Comparison of ENCODE assay signal across 8 cellular contexts in genomic region chr17:81018044-81018802, GRCh38. TPM values are rescaled to one million over a fixed set of nuclear protein-coding genes. Genes with fewer than 3 reads are reported as not detected.
DNase-seq lines count a peak whose midpoint lies in the region; ATAC-seq and TF ChIP-seq lines count a peak whose summit lies in the region.

No MANE protein-coding gene starts in this region.

- no peak for TF ChIP-seq POLR2A in stomach (IDR thresholded peaks at IDR 0.05)

- no peaks in the 10 kb centered on the region for H3K27me3 Mint-ChIP-seq in activated CD4-positive, alpha-beta T cell treated with anti-CD3 and anti-CD28 coated beads for 36 hours
- H3K27me3 Mint-ChIP-seq in brain, result no peaks in the 10 kb centered on the region

- H3K4me3 ChIP-seq in stomach, result peak overlapping the region; percentile 26 to 38 (median 33)

- ATAC-seq in activated CD4-positive, alpha-beta T cell treated with anti-CD3 and anti-CD28 coated beads for 36 hours, result peak; percentile 84
- ATAC-seq in left colon (peak; percentile 74), GM19023 (IDR thresholded peaks at IDR 0.05; ENCODE audit: unreplicated experiment) (no peak), HG03196 (IDR thresholded peaks at IDR 0.05; ENCODE audit: unreplicated experiment) (no peak)

- no peaks in the 10 kb centered on the region for H3K36me3 Mint-ChIP-seq in activated CD4-positive, alpha-beta T cell treated with anti-CD3 and anti-CD28 coated beads for 36 hours (ENCODE audit: low read depth)
- H3K36me3 Mint-ChIP-seq in brain, result peaks cover 25% of the 10 kb centered on the region

- peaks cover 8 to 43% (median 38%) of the 10 kb centered on the region in 4 donors for H3K4me1 ChIP-seq in stomach

- H3K27me3 ChIP-seq in stomach, result no peaks in the 10 kb centered on the region

- peaks cover 17% of the 10 kb centered on the region for H3K4me1 Mint-ChIP-seq in activated CD4-positive, alpha-beta T cell treated with anti-CD3 and anti-CD28 coated beads for 36 hours
- peaks cover 58% of the 10 kb centered on the region for H3K4me1 Mint-ChIP-seq in brain

- POLR2A ChIA-PET in activated CD4-positive, alpha-beta T cell treated with anti-CD3 and anti-CD28 coated beads for 36 hours (lab: Charles Lee), result interaction anchor here (0.6 to 0.8 kb wide), 2 partner anchors 30 to 153 kb away, joined by 3 to 6 read pairs; no protein-coding TSS in a partner anchor

- TF ChIP-seq CTCF in brain (conservative IDR thresholded peaks at IDR 0.05) (no peak), stomach (IDR thresholded peaks at IDR 0.05) (no peak)

- H3K9me3 Mint-ChIP-seq in activated CD4-positive, alpha-beta T cell treated with anti-CD3 and anti-CD28 coated beads for 36 hours (ENCODE audit: low read depth), result peaks cover 5% of the 10 kb centered on the region
- peaks cover 13 to 16% (median 13%) of the 10 kb centered on the region in 5 experiments for H3K9me3 Mint-ChIP-seq in brain

- peak overlapping the region; percentile 70 to 83 (median 77) for H3K27ac ChIP-seq in stomach

- DNase-seq in activated CD4-positive, alpha-beta T cell treated with anti-CD3 and anti-CD28 coated beads for 36 hours, result peak; percentile 54
- DNase-seq in activated CD4-positive, alpha-beta T cell treated with anti-CD3 and anti-CD28 coated beads, Interleukin-2, amount 50 U/mL, for 4 hours, result no peak
- DNase-seq in NOMO-1 (lab: John Stamatoyannopoulos, UW; ENCODE audit: unreplicated experiment in 2 of 2) (peak; percentile 58 to 67), left colon (peak in 1 of 2 donors; percentile 47), stomach (no peak)

- CTCF ChIA-PET in activated CD4-positive, alpha-beta T cell treated with anti-CD3 and anti-CD28 coated beads for 36 hours (lab: Charles Lee), result interaction anchor here (0.7 to 1.1 kb wide), 7 partner anchors 9 to 872 kb away, joined by 3 to 4 read pairs (median 3); no protein-coding TSS in a partner anchor

- no peaks in the 10 kb centered on the region for H3K9me3 ChIP-seq in stomach

- H3K4me3 Mint-ChIP-seq in activated CD4-positive, alpha-beta T cell treated with anti-CD3 and anti-CD28 coated beads for 36 hours, result peak overlapping the region; percentile 64
- H3K4me3 Mint-ChIP-seq in brain, result peak overlapping the region; percentile 30 to 80 (median 67)

- no peaks in the 10 kb centered on the region for H3K36me3 ChIP-seq in stomach

- intact Hi-C loops in activated CD4-positive, alpha-beta T cell treated with anti-CD3 and anti-CD28 coated beads for 36 hours (cut with DNase I, micrococcal nuclease), result no loop called here
- intact Hi-C loops in left colon (cut with DNase I, micrococcal nuclease), result no loop called here
- intact Hi-C loops in stomach (cut with DNase I; ENCODE audit: low total_unique reads), result no loop called here

- 13 to 22% (median 17%) methylated on average over 29 of the region's 29 CpGs for WGBS in stomach, 5 donors

- TF ChIP-seq EP300 in stomach (IDR thresholded peaks at IDR 0.05), result no peak

- peak overlapping the region; percentile 87 for H3K27ac Mint-ChIP-seq in activated CD4-positive, alpha-beta T cell treated with anti-CD3 and anti-CD28 coated beads for 36 hours
- H3K27ac Mint-ChIP-seq in brain, result peak overlapping the region; percentile 51 to 97 (median 96)

RNA-seq across cellular contexts. Expression of gene BAIAP2, which starts 16.7 kb away (rescaled TPM):
- 1 to 10 TPM; 4.6 to 5.0 TPM for total RNA-seq in activated CD4-positive, alpha-beta T cell treated with anti-CD3 and anti-CD28 coated beads for 36 hours
- polyA plus RNA-seq in brain (ENCODE audit: insufficient read depth, low read depth, low replicate concordance) (87.8 TPM), stomach (10 to 100 TPM; 37.5 to 66.1 (median 46.6) TPM)
- total RNA-seq in left colon (10 to 100 TPM; 20.8 to 22.7 TPM), stomach (100 to 1,000 TPM in 2 of 5 donors, 10 to 100 TPM in 3; 21.1 to 263 (median 96.9) TPM)

RNA-seq across cellular contexts. Expression of gene CHMP6, which starts 26.6 kb away (rescaled TPM):
- 10 to 100 TPM; 15.9 to 19.4 TPM for total RNA-seq in activated CD4-positive, alpha-beta T cell treated with anti-CD3 and anti-CD28 coated beads for 36 hours
- polyA plus RNA-seq in brain (ENCODE audit: insufficient read depth, low read depth, low replicate concordance) (35.2 TPM), stomach (10 to 100 TPM; 23.6 to 30.5 (median 25.4) TPM)
- total RNA-seq in left colon (10 to 100 TPM; 37.2 to 39.5 TPM), stomach (100 to 1,000 TPM in 1 of 5 donors, 10 to 100 TPM in 3, 1 to 10 TPM in 1; 5.4 to 117 (median 12.9) TPM)

Comparison
In these comparisons a context has a peak if more than half of its experiments do, and no peak if none do; other contexts are left out.
1. DNase-seq: peak in activated CD4-positive, alpha-beta T cell treated with anti-CD3 and anti-CD28 coated beads for 36 hours (single experiment) and NOMO-1 (2 of 2); none in activated CD4-positive, alpha-beta T cell treated with anti-CD3 and anti-CD28 coated beads, Interleukin-2, amount 50 U/mL, for 4 hours (0 of 2) and stomach (single experiment).
2. ATAC-seq: peak in activated CD4-positive, alpha-beta T cell treated with anti-CD3 and anti-CD28 coated beads for 36 hours (single experiment) and left colon (single experiment); none in GM19023 (single experiment) and HG03196 (single experiment).